1 cellular context compared by ENCODE assay signal in genomic region chr14:93935213-93935612, GRCh38.
TF ChIP-seq lines count a peak whose summit lies in the region.

No MANE protein-coding gene starts in this region.

TF ChIP-seq in H1, 55 proteins besides CTCF, POLR2A, EP300 and RAD21:
- TF ChIP-seq CHD7 (IDR thresholded peaks at IDR 0.05; ENCODE audit: insufficient replicate concordance, low read length), result no peak
- TF ChIP-seq RFX5 (IDR thresholded peaks at IDR 0.05; ENCODE audit: borderline replicate concordance, low read depth, low read length), result no peak
- TF ChIP-seq TAF7 (optimal IDR thresholded peaks at IDR 0.05; ENCODE audit: borderline replicate concordance, low read depth, low read length), result no peak
- TF ChIP-seq CHD2 (IDR thresholded peaks at IDR 0.05; ENCODE audit: low read length), result no peak
- TF ChIP-seq KDM4A (IDR thresholded peaks at IDR 0.05; ENCODE audit: low read depth, low read length, severe bottlenecking), result no peak
- TF ChIP-seq CBX5 (IDR thresholded peaks at IDR 0.05; ENCODE audit: low read depth, low read length), result no peak
